Comparison of ENCODE assay signal across 5 cellular contexts in genomic region chr5:102965653-102966052, GRCh38.
"Had no signal": no experiment of that assay in that cellular context is flagged by ENCODE, and none has a peak within 500 bp of the region (broad histone marks: within the 10 kb centered on the region; RNA-seq: fewer than 3 reads in every experiment).

No MANE protein-coding gene starts in this region.

- H3K27ac ChIP-seq: HL-60 had no signal

- DNase-seq: H9, HCEC 1CT, HFFc6 had no signal

- H3K4me3 ChIP-seq: GM23338 had no signal

- H3K4me2 ChIP-seq: GM23338 had no signal

- H2AFZ ChIP-seq: GM23338 had no signal
